Comparison of ENCODE assay signal across 1 cellular context in genomic region chr1:95035536-95035935, GRCh38.
A peak's percentile ranks its signal among the peaks of the same experiment; 100 is the strongest.
TF ChIP-seq lines count a peak whose summit lies in the region.

No MANE protein-coding gene starts in this region.

TF ChIP-seq in HEK293, 187 proteins besides CTCF, POLR2A, EP300 and RAD21 (continued from another document):
- TF ChIP-seq HOXC10 (CRISPR knock-in tag; IDR thresholded peaks at IDR 0.05) = no peak
- no peak for TF ChIP-seq ZNF423 (tag by site-specific recombination; IDR thresholded peaks at IDR 0.05)
- no peak for TF ChIP-seq SALL2 (tag by site-specific recombination; IDR thresholded peaks at IDR 0.05; ENCODE audit: borderline replicate concordance)
- no peak for TF ChIP-seq ZNF311 (tag by site-specific recombination; IDR thresholded peaks at IDR 0.05; ENCODE audit: borderline replicate concordance)
- TF ChIP-seq ZNF394 (tag by site-specific recombination; IDR thresholded peaks at IDR 0.05; ENCODE audit: borderline replicate concordance) = peak; percentile 20; the same call in 1 of the 2 replicates
- peak; percentile 68; the same call in 1 of the 2 replicates for TF ChIP-seq ATF2 (tag by site-specific recombination; IDR thresholded peaks at IDR 0.05; ENCODE audit: low read depth)
- peak; percentile 65 for TF ChIP-seq ZBTB21 (tag by site-specific recombination; IDR thresholded peaks at IDR 0.05)
- TF ChIP-seq ZNF654 (tag by site-specific recombination; IDR thresholded peaks at IDR 0.05; ENCODE audit: low read depth) = no peak
- TF ChIP-seq ZNF18 (tag by site-specific recombination; IDR thresholded peaks at IDR 0.05) = no peak
- TF ChIP-seq ZNF174 (tag by site-specific recombination; IDR thresholded peaks at IDR 0.05) = no peak
- no peak for TF ChIP-seq ZNF362 (tag by site-specific recombination; IDR thresholded peaks at IDR 0.05)
- no peak for TF ChIP-seq ZNF530 (tag by site-specific recombination; IDR thresholded peaks at IDR 0.05; ENCODE audit: low read depth)
- no peak for TF ChIP-seq ZBTB48 (tag by site-specific recombination; IDR thresholded peaks at IDR 0.05)
- TF ChIP-seq ZBTB7A (tag by site-specific recombination; IDR thresholded peaks at IDR 0.05; ENCODE audit: low read depth) = no peak
- no peak for TF ChIP-seq ZNF514 (tag by site-specific recombination; IDR thresholded peaks at IDR 0.05)
- TF ChIP-seq ZNF324 (tag by site-specific recombination; IDR thresholded peaks at IDR 0.05) = no peak
- TF ChIP-seq ZNF843 (tag by site-specific recombination; IDR thresholded peaks at IDR 0.05) = peak; percentile 40; the same call in 1 of the 2 replicates
- no peak for TF ChIP-seq ZSCAN4 (tag by site-specific recombination; IDR thresholded peaks at IDR 0.05)
- TF ChIP-seq ZNF140 (tag by site-specific recombination; IDR thresholded peaks at IDR 0.05) = no peak
- no peak for TF ChIP-seq ZNF391 (tag by site-specific recombination; IDR thresholded peaks at IDR 0.05; ENCODE audit: borderline replicate concordance, low read depth)
- no peak for TF ChIP-seq ZNF211 (tag by site-specific recombination; IDR thresholded peaks at IDR 0.05; ENCODE audit: low read depth)
- no peak for TF ChIP-seq ZBTB44 (tag by site-specific recombination; IDR thresholded peaks at IDR 0.05)
- no peak for TF ChIP-seq EGR2 (tag by site-specific recombination; IDR thresholded peaks at IDR 0.05; ENCODE audit: low read depth)
- no peak for TF ChIP-seq ZNF747 (tag by site-specific recombination; IDR thresholded peaks at IDR 0.05)
- no peak for TF ChIP-seq ZNF837 (tag by site-specific recombination; IDR thresholded peaks at IDR 0.05)
- TF ChIP-seq WT1 (tag by site-specific recombination; IDR thresholded peaks at IDR 0.05) = no peak
- peak; percentile 7; the same call in 1 of the 2 replicates for TF ChIP-seq KLF8 (tag by site-specific recombination; IDR thresholded peaks at IDR 0.05)
- no peak for TF ChIP-seq SP2 (tag by site-specific recombination; IDR thresholded peaks at IDR 0.05)
- no peak for TF ChIP-seq KLF9 (tag by site-specific recombination; IDR thresholded peaks at IDR 0.05; ENCODE audit: low read depth)
- peak; percentile 36 for TF ChIP-seq SCRT2 (tag by site-specific recombination; IDR thresholded peaks at IDR 0.05)
- TF ChIP-seq ZNF157 (tag by site-specific recombination; IDR thresholded peaks at IDR 0.05) = no peak
- no peak for TF ChIP-seq ZNF10 (tag by site-specific recombination; IDR thresholded peaks at IDR 0.05)
- TF ChIP-seq ZNF704 (tag by site-specific recombination; IDR thresholded peaks at IDR 0.05) = no peak
